ENCODE assay signal across 10 cellular contexts in the genomic region with DNA sequence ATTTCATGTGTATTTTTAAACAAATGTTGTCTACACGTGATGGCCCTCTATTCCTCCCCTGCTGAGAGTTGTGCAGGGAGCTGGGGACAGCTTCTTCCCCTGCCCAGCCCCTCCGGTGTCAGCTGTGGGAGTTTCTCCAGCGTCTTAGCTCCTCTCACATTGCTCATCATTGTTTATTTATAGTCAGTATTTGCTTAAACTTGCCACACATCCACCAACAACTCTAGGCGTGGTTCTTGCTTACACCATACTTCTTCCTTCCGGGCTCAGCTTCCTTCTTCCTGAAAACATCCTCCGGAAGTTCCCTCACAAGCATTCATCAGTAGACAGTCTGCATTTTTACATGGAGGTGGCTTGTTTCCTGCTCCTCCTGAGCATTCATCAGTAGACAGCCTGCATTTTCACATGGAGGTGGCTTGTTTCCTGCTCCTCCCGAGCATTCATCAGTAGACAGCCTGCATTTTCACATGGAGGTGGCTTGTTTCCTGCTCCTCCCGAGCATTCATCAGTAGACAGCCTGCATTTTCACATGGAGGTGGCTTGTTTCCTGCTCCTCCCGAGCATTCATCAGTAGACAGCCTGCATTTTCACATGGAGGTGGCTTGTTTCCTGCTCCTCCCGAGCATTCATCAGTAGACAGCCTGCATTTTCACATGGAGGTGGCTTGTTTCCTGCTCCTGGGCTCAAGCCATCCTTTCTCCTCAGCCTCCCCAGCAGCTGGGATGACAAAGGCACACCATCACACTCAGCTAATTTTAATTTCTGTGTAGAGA. TPM values are rescaled to one million over a fixed set of nuclear protein-coding genes. Genes with fewer than 3 reads are reported as not detected.
DNase-seq lines count a peak whose midpoint lies in the region; ATAC-seq, FAIRE-seq and TF ChIP-seq lines count a peak whose summit lies in the region.
"Not testable (repeated sequence)": the region's sequence is repeated elsewhere in the genome, so short reads cannot be mapped to it uniquely, and the experiment has no call there.
"Had no signal": no experiment of that assay in that cellular context is flagged by ENCODE, and none has a peak within 500 bp of the region (broad histone marks: within the 10 kb centered on the region; RNA-seq: fewer than 3 reads in every experiment).

No MANE protein-coding gene starts in this region.

- peak in 2 of 5 donors; percentile 10 to 51 for DNase-seq in CD8-positive, alpha-beta memory T cell
- DNase-seq in NCI-H460 (ENCODE audit: extremely low read depth, low read depth) (peak; percentile 77), kidney (peak; percentile 19)
- not testable (repeated sequence) for DNase-seq in T-helper 2 cell treated with Interferon-gamma antibody and Interleukin-4, amounts not matched to agents 5 μg/mL and 100 μg/mL, for 36 hours (ENCODE audit: low spot score); effector memory CD8-positive, alpha-beta T cell; natural killer cell

- not testable (repeated sequence) for H3K4me3 ChIP-seq in CD8-positive, alpha-beta memory T cell (ENCODE audit: low read length); kidney (ENCODE audit: low read length in 2 of 2)

- intact Hi-C loops in kidney (cut with DNase I); natural killer cell (cut with micrococcal nuclease): not testable (repeated sequence)

- H3K4me3 Mint-ChIP-seq in CD8-positive, alpha-beta memory T cell, result peak overlapping the region; percentile 38 to 83 (median 74)
- peak overlapping the region; percentile 11 for H3K4me3 Mint-ChIP-seq in T-helper 2 cell treated with Interferon-gamma antibody and Interleukin-4, amounts not matched to agents 5 μg/mL and 100 μg/mL, for 36 hours
- H3K4me3 Mint-ChIP-seq in activated naive CD4-positive, alpha-beta T cell treated with anti-CD3 and anti-CD28 coated beads, Interleukin-2, amount 50 U/mL, for 24 hours, result peak overlapping the region; percentile 69
- peak overlapping the region; percentile 77 to 79 for H3K4me3 Mint-ChIP-seq in effector memory CD8-positive, alpha-beta T cell
- peak overlapping the region; percentile 86 for H3K4me3 Mint-ChIP-seq in natural killer cell

- not testable (repeated sequence) for H3K27me3 Mint-ChIP-seq in CD8-positive, alpha-beta memory T cell; activated naive CD4-positive, alpha-beta T cell treated with anti-CD3 and anti-CD28 coated beads, Interleukin-2, amount 50 U/mL, for 24 hours; effector memory CD8-positive, alpha-beta T cell; natural killer cell (ENCODE audit: low read depth in 2 of 2)
- peaks cover 30% of the 10 kb centered on the region for H3K27me3 Mint-ChIP-seq in T-helper 2 cell treated with Interferon-gamma antibody and Interleukin-4, amounts not matched to agents 5 μg/mL and 100 μg/mL, for 36 hours (ENCODE audit: low read depth)

- not testable (repeated sequence) for FAIRE-seq in kidney (lab: Jason Lieb, UNC)

- not testable (repeated sequence) for H3K9ac ChIP-seq in kidney (ENCODE audit: low read length in 2 of 2)

- H3K27ac Mint-ChIP-seq in CD8-positive, alpha-beta memory T cell, result peak overlapping the region; percentile 75 to 97 (median 92)
- peak overlapping the region; percentile 71 for H3K27ac Mint-ChIP-seq in T-helper 2 cell treated with Interferon-gamma antibody and Interleukin-4, amounts not matched to agents 5 μg/mL and 100 μg/mL, for 36 hours
- peak overlapping the region; percentile 90 for H3K27ac Mint-ChIP-seq in activated naive CD4-positive, alpha-beta T cell treated with anti-CD3 and anti-CD28 coated beads, Interleukin-2, amount 50 U/mL, for 24 hours
- peak overlapping the region; percentile 85 to 91 for H3K27ac Mint-ChIP-seq in effector memory CD8-positive, alpha-beta T cell
- H3K27ac Mint-ChIP-seq in natural killer cell, result peak overlapping the region; percentile 85 to 90

- peaks cover 28% of the 10 kb centered on the region for H3K4me1 ChIP-seq in CD8-positive, alpha-beta memory T cell (ENCODE audit: insufficient read depth, low read length)
- H3K4me1 ChIP-seq in kidney (ENCODE audit: control insufficient read depth in 1 of 2, insufficient read depth in 1 of 2, low read depth in 1 of 2, low read length in 2 of 2), result not testable (repeated sequence)

- H3K27me3 ChIP-seq in CD8-positive, alpha-beta memory T cell (ENCODE audit: insufficient read depth, low read length, poor library complexity, severe bottlenecking), result not testable (repeated sequence)

- peak; percentile 82 for ATAC-seq in effector memory CD8-positive, alpha-beta T cell (replicated peaks)
- ATAC-seq in natural killer cell, result peak; percentile 44 to 65 (median 55)

- CTCF ChIA-PET in CD8-positive, alpha-beta memory T cell (lab: Charles Lee), result interaction anchor here (1.1 to 2.2 kb wide), 4 partner anchors 14 to 64 kb away, joined by 3 to 10 read pairs (median 6); no protein-coding TSS in a partner anchor

- not testable (repeated sequence) for TF ChIP-seq CTCF in kidney (IDR thresholded peaks at IDR 0.05; ENCODE audit: borderline replicate concordance, extremely low read depth, insufficient read depth); natural killer cell (IDR thresholded peaks at IDR 0.05)

- peaks cover 26 to 37% (median 27%) of the 10 kb centered on the region in 3 donors for H3K4me1 Mint-ChIP-seq in CD8-positive, alpha-beta memory T cell
- not testable (repeated sequence) for H3K4me1 Mint-ChIP-seq in T-helper 2 cell treated with Interferon-gamma antibody and Interleukin-4, amounts not matched to agents 5 μg/mL and 100 μg/mL, for 36 hours (ENCODE audit: low read depth)
- H3K4me1 Mint-ChIP-seq in activated naive CD4-positive, alpha-beta T cell treated with anti-CD3 and anti-CD28 coated beads, Interleukin-2, amount 50 U/mL, for 24 hours, result peaks cover 19% of the 10 kb centered on the region
- peaks cover 30 to 34% of the 10 kb centered on the region in 2 donors for H3K4me1 Mint-ChIP-seq in effector memory CD8-positive, alpha-beta T cell (ENCODE audit: low read depth in 2 of 2)
- peaks cover 13% of the 10 kb centered on the region in 2 donors for H3K4me1 Mint-ChIP-seq in natural killer cell

- H3K9me3 ChIP-seq in CD8-positive, alpha-beta memory T cell (ENCODE audit: low read length); kidney (ENCODE audit: control insufficient read depth in 1 of 2, low read length in 2 of 2): not testable (repeated sequence)

- H3K36me3 ChIP-seq in CD8-positive, alpha-beta memory T cell (ENCODE audit: insufficient read depth, low read length); kidney (ENCODE audit: control insufficient read depth in 1 of 2, insufficient read depth in 2 of 2, low read length in 2 of 2): not testable (repeated sequence)

- not testable (repeated sequence) for H3K9me3 Mint-ChIP-seq in CD8-positive, alpha-beta memory T cell; T-helper 2 cell treated with Interferon-gamma antibody and Interleukin-4, amounts not matched to agents 5 μg/mL and 100 μg/mL, for 36 hours; activated naive CD4-positive, alpha-beta T cell treated with anti-CD3 and anti-CD28 coated beads, Interleukin-2, amount 50 U/mL, for 24 hours; effector memory CD8-positive, alpha-beta T cell; natural killer cell

- POLR2A ChIA-PET in CD8-positive, alpha-beta memory T cell (lab: Charles Lee), result interaction anchor here (1.0 to 1.1 kb wide), 3 partner anchors 15 to 17 kb away, joined by 3 to 7 read pairs (median 5); no protein-coding TSS in a partner anchor

- not testable (repeated sequence) for H3K36me3 Mint-ChIP-seq in CD8-positive, alpha-beta memory T cell; T-helper 2 cell treated with Interferon-gamma antibody and Interleukin-4, amounts not matched to agents 5 μg/mL and 100 μg/mL, for 36 hours (ENCODE audit: low read depth); activated naive CD4-positive, alpha-beta T cell treated with anti-CD3 and anti-CD28 coated beads, Interleukin-2, amount 50 U/mL, for 24 hours; effector memory CD8-positive, alpha-beta T cell (ENCODE audit: insufficient read depth); natural killer cell

- not testable (repeated sequence) for H3K27ac ChIP-seq in CD8-positive, alpha-beta memory T cell (ENCODE audit: low read depth, low read length)
- H3K27ac ChIP-seq in kidney (ENCODE audit: low read depth in 2 of 2, low read length in 2 of 2), result peak overlapping the region in 1 of 2 donors; percentile 60

RNA-seq across cellular contexts. Expression of gene KRTAP5-1, which starts 4.3 kb away (rescaled TPM):
- not detected for total RNA-seq in CD8-positive, alpha-beta memory T cell
- polyA plus RNA-seq in CD8-positive, alpha-beta memory T cell, result not detected
- total RNA-seq in NCI-H460 (2014; rRNA removed; shearing (Covaris generic)), result not detected in 2 replicates
- polyA plus RNA-seq in NCI-H460 (2014; cell fraction: nucleus; rRNA removed), result not detected in 2 replicates
- total RNA-seq in kidney (not detected), natural killer cell (not detected)
- polyA plus RNA-seq in kidney (ENCODE audit: insufficient read depth, low read depth, low replicate concordance), result not detected
- total RNA-seq: body of pancreas, GM23248, subcutaneous adipose tissue had no signal
- polyA plus RNA-seq: GM23248 had no signal

RNA-seq across cellular contexts. Expression of gene KRTAP5-2, which starts 8.7 kb away (rescaled TPM):
- not detected for total RNA-seq in CD8-positive, alpha-beta memory T cell
- 0.46 TPM for polyA plus RNA-seq in CD8-positive, alpha-beta memory T cell
- not detected in 2 replicates for total RNA-seq in NCI-H460 (2014; rRNA removed; shearing (Covaris generic))
- polyA plus RNA-seq in NCI-H460 (2014; cell fraction: nucleus; rRNA removed), result not detected in 2 replicates
- not detected for total RNA-seq in kidney
- polyA plus RNA-seq in kidney (ENCODE audit: insufficient read depth, low read depth, low replicate concordance), result not detected
- not detected for total RNA-seq in natural killer cell
- total RNA-seq: body of pancreas, GM23248, subcutaneous adipose tissue had no signal
- polyA plus RNA-seq: GM23248 had no signal

RNA-seq across cellular contexts. Expression of gene DUSP8, which starts 17.3 kb away (rescaled TPM):
- total RNA-seq in CD8-positive, alpha-beta memory T cell, result 1 to 10 TPM; 2.3 to 4.0 TPM
- 0.75 TPM for polyA plus RNA-seq in CD8-positive, alpha-beta memory T cell
- 1.1 and 3.1 TPM in 2 replicates for total RNA-seq in NCI-H460 (2014; rRNA removed; shearing (Covaris generic))
- 0.79 and 1.2 TPM in 2 replicates for polyA plus RNA-seq in NCI-H460 (2014; cell fraction: nucleus; rRNA removed)
- total RNA-seq in kidney (9.1 TPM), natural killer cell (10 to 100 TPM; 24.1 to 47.3 (median 38.4) TPM)
- polyA plus RNA-seq in kidney (ENCODE audit: insufficient read depth, low read depth, low replicate concordance), result 1.9 TPM
- polyA plus RNA-seq: GM23248 had no signal

RNA-seq across cellular contexts. Expression of gene KRTAP5-3, which starts 18.9 kb away (rescaled TPM):
- total RNA-seq in CD8-positive, alpha-beta memory T cell, result not detected
- not detected for polyA plus RNA-seq in CD8-positive, alpha-beta memory T cell
- not detected in 2 replicates for total RNA-seq in NCI-H460 (2014; rRNA removed; shearing (Covaris generic))
- polyA plus RNA-seq in NCI-H460 (2014; cell fraction: nucleus; rRNA removed), result not detected in 2 replicates
- total RNA-seq in kidney (not detected), natural killer cell (not detected)
- polyA plus RNA-seq in kidney (ENCODE audit: insufficient read depth, low read depth, low replicate concordance), result not detected
- total RNA-seq: body of pancreas, GM23248, subcutaneous adipose tissue had no signal
- polyA plus RNA-seq: GM23248 had no signal

RNA-seq across cellular contexts. Expression of gene KRTAP5-4, which starts 32.6 kb away (rescaled TPM):
- not detected for total RNA-seq in CD8-positive, alpha-beta memory T cell
- polyA plus RNA-seq in CD8-positive, alpha-beta memory T cell, result not detected
- not detected in 2 replicates for total RNA-seq in NCI-H460 (2014; rRNA removed; shearing (Covaris generic))
- not detected in 2 replicates for polyA plus RNA-seq in NCI-H460 (2014; cell fraction: nucleus; rRNA removed)
- total RNA-seq in kidney (not detected), natural killer cell (not detected)
- not detected for polyA plus RNA-seq in kidney (ENCODE audit: insufficient read depth, low read depth, low replicate concordance)
- total RNA-seq: body of pancreas, GM23248, subcutaneous adipose tissue had no signal
- polyA plus RNA-seq: GM23248 had no signal

Comparison
In these comparisons a context has a peak if more than half of its experiments do, and no peak if none do; other contexts are left out.
1. H3K4me3 Mint-ChIP-seq: peak in every context shown above with its lines; median percentile 86 in natural killer cell; 78 in effector memory CD8-positive, alpha-beta T cell; 74 in CD8-positive, alpha-beta memory T cell; 69 in activated naive CD4-positive, alpha-beta T cell treated with anti-CD3 and anti-CD28 coated beads, Interleukin-2, amount 50 U/mL, for 24 hours; 11 in T-helper 2 cell treated with Interferon-gamma antibody and Interleukin-4, amounts not matched to agents 5 μg/mL and 100 μg/mL, for 36 hours.